ENCODE assay signal across 12 cellular contexts in genomic region chrX:119041175-119041574, GRCh38. TPM values are rescaled to one million over a fixed set of nuclear protein-coding genes. Genes with fewer than 3 reads are reported as not detected.
DNase-seq lines count a peak whose midpoint lies in the region; ATAC-seq and TF ChIP-seq lines count a peak whose summit lies in the region.
"Had no signal": no experiment of that assay in that cellular context is flagged by ENCODE, and none has a peak within 500 bp of the region (broad histone marks: within the 10 kb centered on the region; RNA-seq: fewer than 3 reads in every experiment).

No MANE protein-coding gene starts in this region.

- DNase-seq in MG63 (peak; percentile 78), dedifferentiated amniotic fluid mesenchymal stem cell (ENCODE audit: extremely low spot score) (peak; percentile 26), NCI-H1092 (lab: John Stamatoyannopoulos, UW) (no peak), SIG-M5 treated with dmso at 0.1 percent for 504 hours (lab: John Stamatoyannopoulos, UW; ENCODE audit: unreplicated experiment) (no peak), NK-92 (lab: John Stamatoyannopoulos, UW; ENCODE audit: unreplicated experiment) (no peak)
- DNase-seq: cortex of kidney had no signal

- no peak overlapping the region for H3K9ac ChIP-seq in liver (ENCODE audit: low read depth in 1 of 2, low read length in 2 of 2)
- H3K9ac ChIP-seq: BLaER1 treated with 17β-estradiol and CSF1 and Interleukin-3, amounts not matched to agents 10 nM and 100 nM had no signal

- H3K9me3 ChIP-seq in MG63 (no peaks in the 10 kb centered on the region), liver (ENCODE audit: control insufficient read depth in 4 of 4, low read length in 3 of 4) (no peaks in the 10 kb centered on the region)
- H3K9me3 ChIP-seq: BLaER1 treated with 17β-estradiol and CSF1 and Interleukin-3, amounts not matched to agents 10 nM and 100 nM; neutrophil had no signal

- H3K27ac ChIP-seq in ACC112 (ENCODE audit: low read depth, low read length) (peak overlapping the region; percentile 81), liver (ENCODE audit: low read depth in 1 of 2, low read length in 2 of 2) (peak overlapping the region; percentile 38 to 50)
- H3K27ac ChIP-seq: neutrophil had no signal

- H2AFZ ChIP-seq in ACC112 (ENCODE audit: low read length, unreplicated experiment), result peak overlapping the region; percentile 21

- H3K4me1 ChIP-seq in ACC112 (ENCODE audit: control insufficient read depth, insufficient read depth, low read length, unreplicated experiment), result peaks cover 26% of the 10 kb centered on the region
- H3K4me1 ChIP-seq in liver (ENCODE audit: control insufficient read depth in 4 of 4, insufficient read depth in 4 of 4, low read length in 3 of 4), result peaks cover 0 to 3% (median 0%) of the 10 kb centered on the region in 4 donors

- peak overlapping the region; percentile 57 for H3K4me3 ChIP-seq in ACC112 (ENCODE audit: low read depth, low read length)
- H3K4me3 ChIP-seq in MG63, result no peak overlapping the region
- no peak overlapping the region for H3K4me3 ChIP-seq in liver (ENCODE audit: low read depth in 1 of 3, low read length in 3 of 3)
- H3K4me3 ChIP-seq: BLaER1 treated with 17β-estradiol and CSF1 and Interleukin-3, amounts not matched to agents 10 nM and 100 nM had no signal

- no peak for TF ChIP-seq CTCF in liver (IDR thresholded peaks at IDR 0.05; ENCODE audit: low read depth, low read length, missing input control)

- no peak for TF ChIP-seq RAD21 in liver (IDR thresholded peaks at IDR 0.05)

- H3K36me3 ChIP-seq in ACC112 (ENCODE audit: insufficient read depth, low read length), result no peaks in the 10 kb centered on the region
- no peaks in the 10 kb centered on the region for H3K36me3 ChIP-seq in MG63
- H3K36me3 ChIP-seq in liver (ENCODE audit: control insufficient read depth in 4 of 4, insufficient read depth in 3 of 4, low read depth in 1 of 4, low read length in 3 of 4), result no peaks in the 10 kb centered on the region
- H3K36me3 ChIP-seq: BLaER1 treated with 17β-estradiol and CSF1 and Interleukin-3, amounts not matched to agents 10 nM and 100 nM; neutrophil had no signal

- 40% methylated on average over 4 of the region's 4 CpGs for WGBS in liver

- ATAC-seq in GM18873 (IDR thresholded peaks at IDR 0.05; ENCODE audit: low FRiP score, unreplicated experiment), result no peak

- H3K27me3 ChIP-seq in ACC112 (ENCODE audit: insufficient read depth, low read length) (no peaks in the 10 kb centered on the region), MG63 (no peaks in the 10 kb centered on the region), liver (ENCODE audit: control insufficient read depth in 4 of 4, insufficient read depth in 4 of 4, low read length in 3 of 4) (no peaks in the 10 kb centered on the region)
- H3K27me3 ChIP-seq: BLaER1 treated with 17β-estradiol and CSF1 and Interleukin-3, amounts not matched to agents 10 nM and 100 nM; neutrophil had no signal

- H3K79me2 ChIP-seq in ACC112 (ENCODE audit: control insufficient read depth, insufficient read depth, low read length, unreplicated experiment), result no peaks in the 10 kb centered on the region

TF ChIP-seq in liver, 16 proteins besides CTCF, POLR2A, EP300 and RAD21:
- peak; percentile 66 for TF ChIP-seq ATF3 (IDR thresholded peaks at IDR 0.05)
- TF ChIP-seq SP1 (IDR thresholded peaks at IDR 0.05), result peak; percentile 36
- peak; percentile 82 to 95 for TF ChIP-seq RXRA (IDR thresholded peaks at IDR 0.05)
- peak; percentile 69 to 82 for TF ChIP-seq HNF4A (conservative IDR thresholded peaks at IDR 0.05)
- peak; percentile 95 to 99 for TF ChIP-seq JUND (IDR thresholded peaks at IDR 0.05)
- TF ChIP-seq FOXA2 (IDR thresholded peaks at IDR 0.05), result no peak
- TF ChIP-seq FOXA1 (IDR thresholded peaks at IDR 0.05), result no peak
- peak; percentile 75 for TF ChIP-seq NR2F2 (IDR thresholded peaks at IDR 0.05)

RNA-seq across cellular contexts. Expression of gene CT47C1, which starts 31.6 kb away (rescaled TPM):
- total RNA-seq in MG63 (2014; rRNA removed; shearing (Covaris generic); ENCODE audit: low replicate concordance), result not detected in 2 replicates
- total RNA-seq in liver, result not detected
- polyA plus RNA-seq in liver, result not detected
- polyA plus RNA-seq: thymus had no signal

Comparison
In these comparisons a context has a peak if more than half of its experiments do, and no peak if none do; other contexts are left out.
1. DNase-seq: peak in MG63 (single experiment) and dedifferentiated amniotic fluid mesenchymal stem cell (single experiment); none in NCI-H1092 (single experiment), SIG-M5 treated with dmso at 0.1 percent for 504 hours (single experiment) and NK-92 (single experiment).